15 cellular contexts compared by ENCODE assay signal in genomic region chr18:36628435-36629094, GRCh38.
DNase-seq lines count a peak whose midpoint lies in the region; ATAC-seq, FAIRE-seq and TF ChIP-seq lines count a peak whose summit lies in the region.
"Had no signal": no experiment of that assay in that cellular context is flagged by ENCODE, and none has a peak within 500 bp of the region (broad histone marks: within the 10 kb centered on the region; RNA-seq: fewer than 3 reads in every experiment).

No MANE protein-coding gene starts in this region.

- H3K4me1 ChIP-seq in right cardiac atrium (ENCODE audit: control insufficient read depth, insufficient read depth, low read length), result peaks cover 8% of the 10 kb centered on the region
- peaks cover 15 to 46% of the 10 kb centered on the region in 2 donors for H3K4me1 ChIP-seq in thoracic aorta (ENCODE audit: control insufficient read depth in 1 of 2, low read depth in 2 of 2)

- H3K27me3 ChIP-seq in right cardiac atrium (ENCODE audit: control insufficient read depth, insufficient read depth) (no peaks in the 10 kb centered on the region), thoracic aorta (replicated peaks; ENCODE audit: insufficient read depth) (no peaks in the 10 kb centered on the region)

- H3K27ac ChIP-seq in right cardiac atrium (ENCODE audit: low read length) (peak overlapping the region; percentile 78), thoracic aorta (peak overlapping the region; percentile 89 to 94), substantia nigra (ENCODE audit: low read depth, low read length, poor library complexity, severe bottlenecking) (no peak overlapping the region)

- no peak for TF ChIP-seq CTCF in choroid plexus epithelial cell (conservative IDR thresholded peaks at IDR 0.05; ENCODE audit: low read depth, low read length)
- no peak for TF ChIP-seq CTCF in thoracic aorta (IDR thresholded peaks at IDR 0.05)

- H3K4me3 ChIP-seq in choroid plexus epithelial cell (ENCODE audit: low read depth, low read length) (no peak overlapping the region), right cardiac atrium (ENCODE audit: low read length) (no peak overlapping the region), thoracic aorta (peak overlapping the region; percentile 1)

- peak; percentile 13 to 17 for ATAC-seq in right cardiac atrium
- ATAC-seq in thoracic aorta (ENCODE audit: insufficient number of reproducible peaks, low FRiP score, low read depth), result peak; percentile 69

- no peaks in the 10 kb centered on the region for H3K9me3 ChIP-seq in right cardiac atrium (ENCODE audit: control insufficient read depth, low read length)
- H3K9me3 ChIP-seq in thoracic aorta, result no peaks in the 10 kb centered on the region

- DNase-seq in GM19239 (ENCODE audit: insufficient read length, low spot score) (no peak), choroid plexus epithelial cell (ENCODE audit: low read depth) (peak; percentile 75), right cardiac atrium (no peak), thoracic aorta (ENCODE audit: low spot score) (no peak), NCI-H748 treated with DMSO at 0.1 percent for 48 hours (lab: John Stamatoyannopoulos, UW) (no peak), substantia nigra (lab: John Stamatoyannopoulos, UW) (no peak)
- no peak for DNase-seq in effector CD8-positive, alpha-beta T cell (lab: John Stamatoyannopoulos, UW)
- DNase-seq in stimulated activated CD4-positive, alpha-beta T cell treated with anti-CD3 and anti-CD28 coated beads, Interleukin-15, amount 100 ng/mL, for 24 hours, result no peak
- DNase-seq: activated CD4-positive, alpha-beta T cell treated with anti-CD3 and anti-CD28 coated beads, Interleukin-2, amount 50 U/mL, for 4 hours; activated effector memory CD4-positive, alpha-beta T cell treated with Interleukin-2 at 50 U/mL for 16 hours; Calu3; cortex of kidney; midbrain; NCI-H187 treated with DMSO at 0.1 percent for 48 hours; small intestine had no signal

- no peaks in the 10 kb centered on the region for H3K36me3 ChIP-seq in thoracic aorta

- peak; percentile 11 for FAIRE-seq in GM19239 (lab: Jason Lieb, UNC)
- FAIRE-seq: small intestine had no signal

- intact Hi-C loops in right cardiac atrium (cut with DNase I), result no loop called here

- WGBS in right cardiac atrium, result 13% methylated on average over 2 of the region's 2 CpGs
